ENCODE assay signal across 17 cellular contexts in the genomic region with DNA sequence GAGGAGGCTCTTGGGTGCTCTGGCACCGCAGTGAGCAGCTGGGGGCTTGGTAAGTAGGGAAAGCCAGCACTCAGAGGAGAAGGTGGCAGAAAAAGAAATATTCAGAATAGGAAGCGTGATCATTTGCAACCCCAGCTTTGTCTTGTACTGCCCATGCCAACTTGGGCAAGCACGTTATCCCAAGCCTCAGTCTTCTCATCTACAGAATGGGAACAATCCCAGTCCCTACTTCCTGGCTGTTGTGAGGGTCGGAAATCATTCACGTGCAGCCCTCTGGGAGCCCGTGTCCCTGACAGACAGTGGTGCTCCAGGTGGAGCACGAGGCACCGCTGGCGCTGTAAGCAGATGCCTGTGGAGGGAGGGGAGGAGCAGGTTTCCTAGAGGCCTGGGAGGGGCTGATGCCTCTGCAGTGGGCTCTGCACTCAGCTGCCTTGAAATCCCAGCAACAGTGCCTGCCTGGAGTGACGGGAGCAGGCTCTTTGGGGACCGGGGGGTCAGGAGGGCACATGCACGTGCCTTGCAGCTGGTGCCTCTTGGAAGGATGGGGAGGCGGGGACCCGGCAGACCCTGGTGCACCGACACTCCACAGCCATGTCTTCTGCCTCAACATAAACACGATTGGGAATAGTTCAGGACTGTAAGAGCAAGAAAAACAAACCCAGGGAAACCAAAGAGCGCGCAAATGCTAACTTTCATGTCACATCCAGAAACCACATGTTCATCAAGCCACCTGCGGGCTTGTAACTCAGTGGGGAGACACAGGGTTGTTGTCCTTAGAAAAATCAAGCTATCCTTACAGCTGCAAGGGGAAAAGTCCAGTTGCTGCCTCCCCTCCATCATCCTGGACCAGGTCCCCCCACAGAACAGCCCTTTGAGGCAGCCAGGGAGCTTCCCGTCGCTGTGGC.
DNase-seq lines count a peak whose midpoint lies in the region; ATAC-seq and TF ChIP-seq lines count a peak whose summit lies in the region.
"Had no signal": no experiment of that assay in that cellular context is flagged by ENCODE, and none has a peak within 500 bp of the region (broad histone marks: within the 10 kb centered on the region; RNA-seq: fewer than 3 reads in every experiment).

No MANE protein-coding gene starts in this region.

- H3K9me3 ChIP-seq in PC-3 (ENCODE audit: low read length) (no peaks in the 10 kb centered on the region), neuronal stem cell (replicated peaks in 1 of 2; ENCODE audit: control insufficient read depth in 2 of 2, insufficient read depth in 1 of 2, low read depth in 1 of 2, low read length in 2 of 2) (no peaks in the 10 kb centered on the region), testis (no peaks in the 10 kb centered on the region)
- H3K9me3 ChIP-seq: BE2C, SJCRH30 had no signal

- H2BK5ac ChIP-seq in neuronal stem cell (ENCODE audit: low read length), result peak overlapping the region; percentile 25

- peak overlapping the region; percentile 96 for H3K4me2 ChIP-seq in PC-3 (ENCODE audit: low read length)
- no peak overlapping the region for H3K4me2 ChIP-seq in neuronal stem cell (ENCODE audit: insufficient read depth, low read length, poor library complexity, severe bottlenecking)

- H2AFZ ChIP-seq in PC-3 (ENCODE audit: low read length) (peak overlapping the region; percentile 42; the same call in 1 of the 2 replicates), neuronal stem cell (ENCODE audit: low read length) (peak overlapping the region; percentile 32)

- no peaks in the 10 kb centered on the region for H3K9me3 Mint-ChIP-seq in immature natural killer cell

- H2BK15ac ChIP-seq in neuronal stem cell (ENCODE audit: low read length), result peak overlapping the region; percentile 81

- H3K4me3 Mint-ChIP-seq in immature natural killer cell, result no peak overlapping the region
- H3K4me3 Mint-ChIP-seq: memory B cell, nephron had no signal

- H3F3A ChIP-seq in PC-3 (ENCODE audit: low read length, unreplicated experiment), result peaks cover 7% of the 10 kb centered on the region

- intact Hi-C loops in PC-3 (cut with micrococcal nuclease) (loop anchor here (5.0 kb wide), 1 partner anchor 403 kb away; no protein-coding TSS in a partner anchor), testis (cut with DNase I; ENCODE audit: low total_unique reads) (loop anchor here (10.0 kb wide), 1 partner anchor 110 kb away; no protein-coding TSS in a partner anchor)

- H2BK120ac ChIP-seq in neuronal stem cell (ENCODE audit: low read depth, low read length), result peak overlapping the region; percentile 10

- TF ChIP-seq CTCF in PC-3 (conservative IDR thresholded peaks at IDR 0.05; ENCODE audit: low read depth, low read length), result no peak
- no peak for TF ChIP-seq CTCF in testis (IDR thresholded peaks at IDR 0.05)

- peak overlapping the region; percentile 50 for H3K14ac ChIP-seq in neuronal stem cell (ENCODE audit: low read length)

- H3K23ac ChIP-seq in neuronal stem cell (ENCODE audit: low read depth, low read length, poor library complexity), result peak overlapping the region; percentile 20

- peak overlapping the region; percentile 72 for H3K4me3 ChIP-seq in PC-3 (ENCODE audit: low read length)
- H3K4me3 ChIP-seq in neuronal stem cell (ENCODE audit: low read length in 2 of 2), result peak overlapping the region in 1 of 2 donors; percentile 22
- no peak overlapping the region for H3K4me3 ChIP-seq in testis
- H3K4me3 ChIP-seq: SJCRH30 had no signal

- H4K91ac ChIP-seq in neuronal stem cell (ENCODE audit: low read depth, low read length, poor library complexity), result no peak overlapping the region

- peaks cover 45% of the 10 kb centered on the region for H3K79me2 ChIP-seq in PC-3 (ENCODE audit: low read length)

- POLR2A ChIA-PET in PC-3 (lab: Charles Lee; ENCODE audit: unreplicated experiment), result no interaction called here

- H3K9ac ChIP-seq in PC-3 (ENCODE audit: low read length), result peak overlapping the region; percentile 88
- no peak overlapping the region for H3K9ac ChIP-seq in neuronal stem cell (ENCODE audit: low read depth, low read length, poor library complexity)

- CTCF ChIA-PET in PC-3 (lab: Charles Lee), result no interaction called here

- H3K27ac ChIP-seq in PC-3 (ENCODE audit: low read length) (peak overlapping the region; percentile 99), neuronal stem cell (replicated peaks; ENCODE audit: low read length) (no peak overlapping the region), testis (peak overlapping the region; percentile 83 to 86)
- H3K27ac ChIP-seq: SJCRH30 had no signal

- no peak overlapping the region for H3K27ac Mint-ChIP-seq in immature natural killer cell
- H3K27ac Mint-ChIP-seq: memory B cell, nephron had no signal

- TF ChIP-seq POLR2A in testis (IDR thresholded peaks at IDR 0.05), result no peak

- H3K36me3 ChIP-seq in PC-3 (ENCODE audit: low read depth, low read length), result peaks cover 6% of the 10 kb centered on the region
- H3K36me3 ChIP-seq in neuronal stem cell (replicated peaks in 1 of 2; ENCODE audit: control insufficient read depth in 2 of 2, insufficient read depth in 2 of 2, low read length in 2 of 2), result no peaks in the 10 kb centered on the region
- H3K36me3 ChIP-seq in testis (ENCODE audit: low read depth, missing control alignments), result no peaks in the 10 kb centered on the region
- H3K36me3 ChIP-seq: BE2C, SJCRH30 had no signal

- no peaks in the 10 kb centered on the region for H3K79me1 ChIP-seq in neuronal stem cell (ENCODE audit: low read depth, low read length)

- ATAC-seq in PC-3, result no peak
- ATAC-seq in HG02571 (IDR thresholded peaks at IDR 0.05; ENCODE audit: unreplicated experiment), result no peak

- no peaks in the 10 kb centered on the region for H3K36me3 Mint-ChIP-seq in immature natural killer cell
- H3K36me3 Mint-ChIP-seq: memory B cell had no signal

- peaks cover 7 to 9% (median 7%) of the 10 kb centered on the region in 3 donors for H3K27me3 Mint-ChIP-seq in immature natural killer cell (ENCODE audit: low read depth in 3 of 3)

- peak overlapping the region; percentile 48 for H2AK5ac ChIP-seq in neuronal stem cell (ENCODE audit: low read depth, low read length)

- no TSS peak for BruUV-seq in PC-3 (replicated peaks; lab: Mats Ljungman, UMichigan)

- no peak for DNase-seq in PC-3
- DNase-seq in ecto neural progenitor cell (ENCODE audit: low spot score), result peak; percentile 38
- no peak for DNase-seq in neuronal stem cell (ENCODE audit: low spot score)
- DNase-seq in testis, result peak; percentile 14
- DNase-seq in NCI-H1105 treated with DMSO at 0.1 percent for 48 hours (lab: John Stamatoyannopoulos, UW), result no peak
- no peak for DNase-seq in immature natural killer cell
- DNase-seq: activated CD4-positive, alpha-beta T cell treated with anti-CD3 and anti-CD28 coated beads for 4 hours; BE2C; cerebellar nuclear complex; DMS153; NCI-H1694; NCI-H446 treated with DMSO at 0.1 percent for 48 hours; SJCRH30; stimulated activated naive CD4-positive, alpha-beta T cell had no signal

- H3K4me1 ChIP-seq in PC-3 (ENCODE audit: insufficient read depth, low read length), result peaks cover 53% of the 10 kb centered on the region
- H3K4me1 ChIP-seq in neuronal stem cell (ENCODE audit: control insufficient read depth in 2 of 2, insufficient read depth in 1 of 2, low read depth in 1 of 2, low read length in 2 of 2), result peaks cover 15% of the 10 kb centered on the region in 2 donors
- H3K4me1 ChIP-seq in testis, result peaks cover 24% of the 10 kb centered on the region
- H3K4me1 ChIP-seq: BE2C, SJCRH30 had no signal

- peak overlapping the region; percentile 86 for H3K18ac ChIP-seq in neuronal stem cell (ENCODE audit: low read length)

- H3K27me3 ChIP-seq in PC-3 (ENCODE audit: low read length) (no peaks in the 10 kb centered on the region), neuronal stem cell (ENCODE audit: control insufficient read depth in 3 of 3, insufficient read depth in 3 of 3, low read depth in 1 of 3, low read length in 3 of 3) (peaks cover 0 to 4% (median 0%) of the 10 kb centered on the region in 3 experiments), testis (no peaks in the 10 kb centered on the region)
- H3K27me3 ChIP-seq: BE2C had no signal

- no peaks in the 10 kb centered on the region for H4K20me1 ChIP-seq in PC-3 (ENCODE audit: low read length)

- H3K4ac ChIP-seq in neuronal stem cell (ENCODE audit: low read length), result no peak overlapping the region

- H4K8ac ChIP-seq in neuronal stem cell (ENCODE audit: low read depth, low read length), result no peak overlapping the region

- H3K4me1 Mint-ChIP-seq in immature natural killer cell, result no peaks in the 10 kb centered on the region
- H3K4me1 Mint-ChIP-seq: memory B cell had no signal

- WGBS in neuronal stem cell (ENCODE audit: extremely low coverage in 2 of 2, insufficient read length in 2 of 2, insufficient replicate concordance in 1 of 2), 2 donors, result no CpG with 5 or more reads among the region's 21 CpGs
- 73 to 81% methylated on average over 19 to 21 of the region's 21 CpGs for WGBS in testis, 2 donors

- no peaks in the 10 kb centered on the region for H3K9me2 ChIP-seq in PC-3 (replicated peaks; ENCODE audit: low read length)

- no peak overlapping the region for H2BK12ac ChIP-seq in neuronal stem cell (ENCODE audit: low read length)

Comparison
In these comparisons a context has a peak if more than half of its experiments do, and no peak if none do; other contexts are left out.
1. DNase-seq: peak in ecto neural progenitor cell (single experiment) and testis (single experiment); none in PC-3 (single experiment), neuronal stem cell (single experiment), NCI-H1105 treated with DMSO at 0.1 percent for 48 hours (single experiment) and immature natural killer cell (0 of 3).